Comparison of ENCODE assay signal across 12 cellular contexts in the genomic region with DNA sequence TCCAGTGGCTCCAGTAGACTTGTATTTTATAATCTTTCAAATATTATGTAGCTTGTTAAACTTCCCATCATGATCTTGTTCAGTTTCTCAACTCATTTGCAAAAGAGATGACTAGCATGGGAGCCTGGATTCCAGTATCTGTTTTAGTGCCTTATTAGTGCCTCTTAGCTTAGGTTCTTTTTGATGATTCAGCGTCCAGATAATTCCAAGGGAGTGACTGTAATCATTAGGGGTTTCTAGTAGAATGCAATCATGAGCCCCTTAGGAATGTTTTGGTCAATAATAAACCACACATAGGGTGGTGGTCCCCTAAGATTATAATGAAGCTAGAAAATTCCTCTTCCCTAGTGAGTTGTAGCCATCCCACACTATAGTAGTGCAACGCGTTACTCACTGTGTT. TPM values are rescaled to one million over a fixed set of nuclear protein-coding genes. Genes with fewer than 3 reads are reported as not detected.
DNase-seq lines count a peak whose midpoint lies in the region; ATAC-seq and TF ChIP-seq lines count a peak whose summit lies in the region.
"Had no signal": no experiment of that assay in that cellular context is flagged by ENCODE, and none has a peak within 500 bp of the region (broad histone marks: within the 10 kb centered on the region; RNA-seq: fewer than 3 reads in every experiment).

No MANE protein-coding gene starts in this region.

- no peak for TF ChIP-seq CTCF in BJ (IDR thresholded peaks at IDR 0.05; ENCODE audit: insufficient read depth, low read depth, low read length)

- H3K4me3 Mint-ChIP-seq in central memory CD8-positive, alpha-beta T cell, result no peak overlapping the region
- H3K4me3 Mint-ChIP-seq: activated T-cell treated with anti-CD3 and anti-CD28 coated beads, Interleukin-2, amount 50 U/mL, for 4 hours had no signal

- H3K4me3 ChIP-seq in BJ (ENCODE audit: low read depth, low read length), result no peak overlapping the region

- DNase-seq in BJ (ENCODE audit: low read depth), result peak; percentile 41
- peak; percentile 12 for DNase-seq in LoVo (ENCODE audit: low spot score)
- DNase-seq in central memory CD8-positive, alpha-beta T cell (ENCODE audit: low spot score in 2 of 2), result no peak
- DNase-seq in myocyte (ENCODE audit: low read depth), result peak; percentile 57
- no peak for DNase-seq in NCI-H345 (lab: John Stamatoyannopoulos, UW)
- DNase-seq in middle frontal gyrus (ENCODE audit: extremely low spot score, low spot score), result no peak
- no peak for DNase-seq in COLO829 (ENCODE audit: low spot score)
- DNase-seq: activated T-cell treated with anti-CD3 and anti-CD28 coated beads, Interleukin-2, amount 50 U/mL, for 4 hours; cortex of kidney; DMS 273 treated with DMSO at 0.1 percent for 48 hours; nucleus accumbens had no signal

- peaks cover 1% of the 10 kb centered on the region for H3K36me3 Mint-ChIP-seq in central memory CD8-positive, alpha-beta T cell (ENCODE audit: insufficient read depth)

- H3K9me3 Mint-ChIP-seq in central memory CD8-positive, alpha-beta T cell, result no peaks in the 10 kb centered on the region
- H3K9me3 Mint-ChIP-seq: activated T-cell treated with anti-CD3 and anti-CD28 coated beads, Interleukin-2, amount 50 U/mL, for 4 hours had no signal

- peak overlapping the region; percentile 36 for H3K27ac Mint-ChIP-seq in central memory CD8-positive, alpha-beta T cell (ENCODE audit: low read depth)

- POLR2A ChIA-PET in BJ (lab: Charles Lee), result no interaction called here

- no peak for ATAC-seq in central memory CD8-positive, alpha-beta T cell (replicated peaks; ENCODE audit: extremely low read depth, poor library complexity, severe bottlenecking)
- no peak for ATAC-seq in HG03469 (IDR thresholded peaks at IDR 0.05; ENCODE audit: unreplicated experiment)
- ATAC-seq: activated T-cell treated with anti-CD3 and anti-CD28 coated beads, Interleukin-2, amount 50 U/mL, for 4 hours had no signal

- peaks cover 51% of the 10 kb centered on the region for H3K4me1 Mint-ChIP-seq in central memory CD8-positive, alpha-beta T cell

- H3K36me3 ChIP-seq in BJ (ENCODE audit: control insufficient read depth, insufficient read depth, low read length), result no peaks in the 10 kb centered on the region

- CTCF ChIA-PET in BJ (lab: Yijun Ruan, JAX), result no interaction called here

- H3K27me3 ChIP-seq in BJ (ENCODE audit: control insufficient read depth, insufficient read depth, low read length), result no peaks in the 10 kb centered on the region

- no peaks in the 10 kb centered on the region for H3K27me3 Mint-ChIP-seq in central memory CD8-positive, alpha-beta T cell

RNA-seq across cellular contexts. Expression of gene CD2AP, which starts 7.0 kb away (rescaled TPM):
- 2.2 and 5.8 TPM in 2 replicates for polyA plus RNA-seq in BJ (2011; rRNA removed)
- polyA minus RNA-seq in BJ (2011; rRNA and poly(A)+ RNA removed), result 2.0 and 2.5 TPM in 2 replicates
- total RNA-seq in myocyte, result 9.5 and 10.6 TPM in 2 replicates
- 4.7 TPM for polyA plus RNA-seq in myocyte (2012)

Comparison
In these comparisons a context has a peak if more than half of its experiments do, and no peak if none do; other contexts are left out.
1. DNase-seq: peak in BJ (single experiment), LoVo (single experiment) and myocyte (single experiment); none in central memory CD8-positive, alpha-beta T cell (0 of 2), NCI-H345 (single experiment), middle frontal gyrus (single experiment) and COLO829 (single experiment).